In the genomic region with DNA sequence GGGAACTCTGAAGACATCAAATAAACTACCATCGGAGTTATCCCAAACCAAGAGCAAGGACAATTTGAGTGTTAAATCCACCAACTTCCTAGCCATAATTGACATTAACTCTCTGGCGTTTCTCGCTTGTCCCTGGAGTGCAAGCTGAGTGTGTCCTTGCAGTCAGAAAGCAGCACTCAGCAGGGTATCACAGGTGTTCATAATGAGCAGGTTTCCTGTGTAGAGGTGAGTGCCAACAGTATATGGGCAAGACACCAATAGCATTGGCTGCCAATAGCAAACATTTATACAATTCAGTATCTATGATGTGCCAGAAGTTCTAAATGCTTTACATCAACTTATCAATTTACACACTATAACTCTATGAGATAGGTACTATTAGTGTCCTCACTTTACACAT, we compare ENCODE assay signal across 23 cellular contexts. TPM values are rescaled to one million over a fixed set of nuclear protein-coding genes. Genes with fewer than 3 reads are reported as not detected.
DNase-seq lines count a peak whose midpoint lies in the region; ATAC-seq and TF ChIP-seq lines count a peak whose summit lies in the region.
"Had no signal": no experiment of that assay in that cellular context is flagged by ENCODE, and none has a peak within 500 bp of the region (broad histone marks: within the 10 kb centered on the region; RNA-seq: fewer than 3 reads in every experiment).

No MANE protein-coding gene starts in this region.

- H3K27ac ChIP-seq in gastrocnemius medialis = no peak overlapping the region
- H3K27ac ChIP-seq: epithelial cell of prostate, heart left ventricle, WERI-Rb-1 had no signal

- H3K4me3 Mint-ChIP-seq in memory B cell = no peak overlapping the region
- H3K4me3 Mint-ChIP-seq: activated CD4-positive, alpha-beta T cell treated with anti-CD3 and anti-CD28 coated beads, Interleukin-2, amount 10 ng/mL, durations not matched to agents 7 days and 5 days; activated naive CD8-positive, alpha-beta T cell treated with anti-CD3 and anti-CD28 coated beads, Interleukin-2, amount 50 U/mL, for 24 hours; B cell had no signal

- in situ Hi-C loops in gastrocnemius medialis (cut with MboI; ENCODE audit: low sequenced_read_pairs in 4 of 4) = loop anchor here in 1 of 4 donors (25.0 kb wide), 1 partner anchor 351 kb away; a partner anchor contains a TSS

- H3K27me3 Mint-ChIP-seq in memory B cell = no peaks in the 10 kb centered on the region
- H3K27me3 Mint-ChIP-seq: activated CD4-positive, alpha-beta T cell treated with anti-CD3 and anti-CD28 coated beads, Interleukin-2, amount 10 ng/mL, durations not matched to agents 7 days and 5 days; activated naive CD8-positive, alpha-beta T cell treated with anti-CD3 and anti-CD28 coated beads, Interleukin-2, amount 50 U/mL, for 24 hours; B cell had no signal

- H3K27me3 ChIP-seq in gastrocnemius medialis = no peaks in the 10 kb centered on the region
- H3K27me3 ChIP-seq: heart left ventricle had no signal

- H3K4me1 ChIP-seq in gastrocnemius medialis = peaks cover 4 to 5% of the 10 kb centered on the region in 2 donors

- no peaks in the 10 kb centered on the region for H3K9me3 Mint-ChIP-seq in memory B cell
- H3K9me3 Mint-ChIP-seq: activated CD4-positive, alpha-beta T cell treated with anti-CD3 and anti-CD28 coated beads, Interleukin-2, amount 10 ng/mL, durations not matched to agents 7 days and 5 days; activated naive CD8-positive, alpha-beta T cell treated with anti-CD3 and anti-CD28 coated beads, Interleukin-2, amount 50 U/mL, for 24 hours had no signal

- DNase-seq in NCI-H1436 (lab: John Stamatoyannopoulos, UW) (peak; percentile 22), NCI-H1436 treated with DMSO at 0.1 percent for 48 hours (lab: John Stamatoyannopoulos, UW) (no peak), LNCaP clone FGC (ENCODE audit: low read depth) (peak; percentile 87), NCI-H69 (lab: John Stamatoyannopoulos, UW) (peak; percentile 83), memory B cell (ENCODE audit: low spot score in 2 of 2) (no peak), gastrocnemius medialis (no peak)
- DNase-seq: activated CD4-positive, alpha-beta T cell treated with anti-CD3 and anti-CD28 coated beads, Interleukin-2, amount 10 ng/mL, durations not matched to agents 7 days and 5 days; activated gamma-delta T cell; activated naive CD8-positive, alpha-beta T cell treated with anti-CD3 and anti-CD28 coated beads, Interleukin-2, amount 50 U/mL, for 24 hours; DMS79 treated with DMSO at 0.1 percent for 48 hours; H7; heart left ventricle; NCI-H2227 treated with DMSO at 0.1 percent for 48 hours; NK-92 treated with Interleukin-12 subunit alpha and Interleukin-12 subunit beta, amount 100 ng/mL, for 24 hours; SHP77; stimulated activated CD4-positive, alpha-beta T cell treated with anti-CD3 and anti-CD28 coated beads, Interleukin-2, amount 100 ng/mL, for 24 hours; substantia nigra; T-helper 9 cell; WERI-Rb-1 had no signal

- TF ChIP-seq CTCF in LNCaP clone FGC (IDR thresholded peaks at IDR 0.05; ENCODE audit: control insufficient read depth, extremely low read depth, insufficient read depth) (no peak), gastrocnemius medialis (IDR thresholded peaks at IDR 0.05 in 4 of 5, conservative IDR thresholded peaks at IDR 0.05 in 1 of 5) (no peak)

- no peaks in the 10 kb centered on the region for H3K36me3 ChIP-seq in gastrocnemius medialis
- H3K36me3 ChIP-seq: WERI-Rb-1 had no signal

- no peak for ATAC-seq in memory B cell (ENCODE audit: low read depth)
- ATAC-seq in HG02798 (IDR thresholded peaks at IDR 0.05; ENCODE audit: poor library complexity, unreplicated experiment) = no peak
- no peak for ATAC-seq in gastrocnemius medialis
- no peak for ATAC-seq in GM21825 (IDR thresholded peaks at IDR 0.05; ENCODE audit: unreplicated experiment)
- ATAC-seq: activated naive CD8-positive, alpha-beta T cell treated with anti-CD3 and anti-CD28 coated beads, Interleukin-2, amount 50 U/mL, for 24 hours; heart left ventricle had no signal

- H3K27ac Mint-ChIP-seq in memory B cell = peak overlapping the region; percentile 43
- H3K27ac Mint-ChIP-seq: activated naive CD8-positive, alpha-beta T cell treated with anti-CD3 and anti-CD28 coated beads, Interleukin-2, amount 50 U/mL, for 24 hours; B cell had no signal

- H3K4me1 Mint-ChIP-seq in memory B cell = peaks cover 27% of the 10 kb centered on the region

- H3K4me3 ChIP-seq in LNCaP clone FGC (ENCODE audit: low read depth, low read length) (no peak overlapping the region), gastrocnemius medialis (no peak overlapping the region)
- H3K4me3 ChIP-seq: heart left ventricle had no signal

- TF ChIP-seq POLR2A in gastrocnemius medialis (IDR thresholded peaks at IDR 0.05) = no peak

- peaks cover 6% of the 10 kb centered on the region for H3K36me3 Mint-ChIP-seq in memory B cell

- no peaks in the 10 kb centered on the region for H3K9me3 ChIP-seq in gastrocnemius medialis

- intact Hi-C loops in gastrocnemius medialis (cut with DNase I; ENCODE audit: low total_unique reads) = no loop called here

RNA-seq across cellular contexts. Expression of a gene that starts 11.2 kb away (rescaled TPM):
- total RNA-seq in gastrocnemius medialis = 10 to 100 TPM; 37.2 to 77.1 (median 42.5) TPM

Comparison
In these comparisons a context has a peak if more than half of its experiments do, and no peak if none do; other contexts are left out.
1. DNase-seq: peak in NCI-H1436 (single experiment), LNCaP clone FGC (single experiment) and NCI-H69 (single experiment); none in NCI-H1436 treated with DMSO at 0.1 percent for 48 hours (single experiment), memory B cell (0 of 2) and gastrocnemius medialis (0 of 2).